28 cellular contexts compared by ENCODE assay signal in the genomic region with DNA sequence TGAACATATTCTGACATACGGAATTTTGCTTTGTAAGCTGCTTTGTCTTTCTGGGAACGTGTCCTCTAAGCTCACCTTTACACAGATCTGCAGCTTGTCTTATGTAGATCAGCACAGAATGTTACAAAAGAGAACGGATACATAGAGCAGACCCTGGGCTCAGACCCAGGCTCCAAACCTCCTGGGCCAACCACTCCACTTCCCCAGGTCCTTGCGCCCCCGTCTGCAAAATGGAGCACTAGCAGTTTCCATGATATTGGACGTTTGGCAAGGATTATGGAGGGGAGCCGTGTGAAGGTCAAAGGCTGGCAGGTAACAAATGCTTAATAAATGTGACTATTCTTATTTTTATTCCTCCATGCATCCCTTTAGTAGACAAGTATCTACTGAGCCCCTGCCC.
"Had no signal": no experiment of that assay in that cellular context is flagged by ENCODE, and none has a peak within 500 bp of the region (broad histone marks: within the 10 kb centered on the region; RNA-seq: fewer than 3 reads in every experiment).

No MANE protein-coding gene starts in this region.

- H3K36me3 Mint-ChIP-seq: natural killer cell treated with Interleukin-12 subunit alpha and Interleukin-12 subunit beta and Interleukin-15 and Interleukin-18, amount 100 ng/mL, for 72 hours; stimulated activated effector memory CD8-positive, alpha-beta T cell treated with anti-CD3 and anti-CD28 coated beads, Interleukin-12 subunit alpha, Interleukin-12 subunit beta, amount 100 ng/mL, for 72 hours had no signal

- H3K9me3 ChIP-seq: pancreas, psoas muscle, right lobe of liver, thoracic aorta, thyroid gland, upper lobe of right lung, uterus had no signal

- H3K9me3 Mint-ChIP-seq: natural killer cell treated with Interleukin-12 subunit alpha and Interleukin-12 subunit beta and Interleukin-15 and Interleukin-18, amount 100 ng/mL, for 72 hours; stimulated activated effector memory CD8-positive, alpha-beta T cell treated with anti-CD3 and anti-CD28 coated beads, Interleukin-12 subunit alpha, Interleukin-12 subunit beta, amount 100 ng/mL, for 72 hours had no signal

- DNase-seq: naive B cell; nephron progenitor cell; occipital lobe; pancreas; psoas muscle; right cardiac atrium; stimulated activated CD4-positive, alpha-beta T cell treated with anti-CD3 and anti-CD28 coated beads, Interleukin-15, amount 100 ng/mL, for 24 hours; stimulated activated CD4-positive, alpha-beta T cell treated with anti-CD3 and anti-CD28 coated beads, Interleukin-2, amount 100 ng/mL, for 24 hours; stimulated activated CD4-positive, alpha-beta T cell treated with anti-CD3 and anti-CD28 coated beads, Interleukin-2, amount 100 ng/mL, for 48 hours; stimulated activated CD4-positive, alpha-beta T cell treated with anti-CD3 and anti-CD28 coated beads, Interleukin-4, amount 100 ng/mL, for 24 hours; stimulated activated naive B cell treated with anti-CD40 and anti-IgM and Interleukin-4, amounts not matched to agents 10 μg/mL and 1 μg/mL and 100 μg/mL, for 72 hours; stimulated activated naive CD4-positive, alpha-beta T cell treated with Interleukin-2 at 50 U/mL for 16 hours; stomach; thyroid gland; trophoblast cell; upper lobe of right lung; uterus had no signal

- H3K27ac ChIP-seq: pancreas, psoas muscle, right lobe of liver, skin epidermis, stomach, thoracic aorta, thyroid gland, tibial nerve, upper lobe of right lung, uterus had no signal

- H3K4me1 ChIP-seq: pancreas, psoas muscle, right lobe of liver had no signal

- H3K4me3 ChIP-seq: pancreas, psoas muscle, right lobe of liver, skin epidermis, smooth muscle cell, stomach, thoracic aorta, thyroid gland, tibial nerve, upper lobe of right lung, uterus had no signal

- H3K27me3 ChIP-seq: pancreas, right lobe of liver, thyroid gland had no signal

- H3K4me2 ChIP-seq: smooth muscle cell had no signal

- H3K27ac Mint-ChIP-seq: naive B cell; naive thymus-derived CD8-positive, alpha-beta T cell; natural killer cell treated with Interleukin-12 subunit alpha and Interleukin-12 subunit beta and Interleukin-15 and Interleukin-18, amount 100 ng/mL, for 72 hours; nephron progenitor cell; progenitor cell of endocrine pancreas; stimulated activated effector memory CD8-positive, alpha-beta T cell treated with anti-CD3 and anti-CD28 coated beads, Interleukin-12 subunit alpha, Interleukin-12 subunit beta, amount 100 ng/mL, for 72 hours; stimulated activated naive B cell treated with anti-CD40 and anti-IgM and Interleukin-4, amounts not matched to agents 10 μg/mL and 1 μg/mL and 100 μg/mL, for 72 hours; stimulated activated naive CD8-positive, alpha-beta T cell treated with anti-CD3 and anti-CD28 coated beads, Interleukin-15, Interleukin-2, amounts not matched to agents 100 ng/mL and 50 ng/mL, for 24 hours had no signal

- H3K27me3 Mint-ChIP-seq: progenitor cell of endocrine pancreas had no signal

- H3K4me1 Mint-ChIP-seq: naive B cell; nephron progenitor cell; stimulated activated effector memory CD8-positive, alpha-beta T cell treated with anti-CD3 and anti-CD28 coated beads, Interleukin-12 subunit alpha, Interleukin-12 subunit beta, amount 100 ng/mL, for 72 hours; stimulated activated naive B cell treated with anti-CD40 and anti-IgM and Interleukin-4, amounts not matched to agents 10 μg/mL and 1 μg/mL and 100 μg/mL, for 72 hours had no signal

- ATAC-seq: naive thymus-derived CD8-positive, alpha-beta T cell; natural killer cell treated with Interleukin-12 subunit alpha and Interleukin-12 subunit beta and Interleukin-15 and Interleukin-18, amount 100 ng/mL, for 72 hours; pancreas; psoas muscle; stimulated activated effector memory CD8-positive, alpha-beta T cell treated with anti-CD3 and anti-CD28 coated beads, Interleukin-12 subunit alpha, Interleukin-12 subunit beta, amount 100 ng/mL, for 72 hours; stimulated activated naive B cell treated with anti-CD40 and anti-IgM and Interleukin-4, amounts not matched to agents 10 μg/mL and 1 μg/mL and 100 μg/mL, for 72 hours; upper lobe of right lung had no signal

- H3K36me3 ChIP-seq: pancreas, right lobe of liver, thoracic aorta, thyroid gland, tibial nerve, upper lobe of right lung, uterus had no signal

- H3K4me3 Mint-ChIP-seq: naive B cell; naive thymus-derived CD8-positive, alpha-beta T cell; natural killer cell treated with Interleukin-12 subunit alpha and Interleukin-12 subunit beta and Interleukin-15 and Interleukin-18, amount 100 ng/mL, for 72 hours; nephron progenitor cell; neural crest cell; stimulated activated effector memory CD8-positive, alpha-beta T cell treated with anti-CD3 and anti-CD28 coated beads, Interleukin-12 subunit alpha, Interleukin-12 subunit beta, amount 100 ng/mL, for 72 hours; stimulated activated naive B cell treated with anti-CD40 and anti-IgM and Interleukin-4, amounts not matched to agents 10 μg/mL and 1 μg/mL and 100 μg/mL, for 72 hours; stimulated activated naive CD8-positive, alpha-beta T cell treated with anti-CD3 and anti-CD28 coated beads, Interleukin-15, Interleukin-2, amounts not matched to agents 100 ng/mL and 50 ng/mL, for 24 hours had no signal
